In genomic region chr17:48261297-48261880, GRCh38 we compare ENCODE assay signal across 8 cellular contexts.
DNase-seq lines count a peak whose midpoint lies in the region; ATAC-seq lines count a peak whose summit lies in the region.

No MANE protein-coding gene starts in this region.

- DNase-seq in DMS 273 (lab: John Stamatoyannopoulos, UW; ENCODE audit: unreplicated experiment) (peak; percentile 37), DMS 273 treated with DMSO at 0.1 percent for 48 hours (lab: John Stamatoyannopoulos, UW) (no peak), KBM-7 (peak; percentile 53), SW480 (ENCODE audit: low spot score) (peak; percentile 89), lung microvascular endothelial cell (ENCODE audit: low read depth in 2 of 2) (peak; percentile 42 to 60), amygdala (lab: John Stamatoyannopoulos, UW) (no peak)

- ATAC-seq in HG02885 (IDR thresholded peaks at IDR 0.05; ENCODE audit: poor library complexity, unreplicated experiment) (no peak), GM19328 (IDR thresholded peaks at IDR 0.05; ENCODE audit: unreplicated experiment) (no peak)

- in situ Hi-C loops in KBM-7 (cut with MboI; ENCODE audit: low pct_unique_long_range_greater_than_20kb, low sequenced_read_pairs) = no loop called here

Comparison
In these comparisons a context has a peak if more than half of its experiments do, and no peak if none do; other contexts are left out.
1. DNase-seq: peak in DMS 273 (single experiment), KBM-7 (single experiment), SW480 (single experiment) and lung microvascular endothelial cell (2 of 2); none in DMS 273 treated with DMSO at 0.1 percent for 48 hours (single experiment) and amygdala (0 of 56).